ENCODE assay signal across 9 cellular contexts in genomic region chr11:134332189-134332631, GRCh38. TPM values are rescaled to one million over a fixed set of nuclear protein-coding genes. Genes with fewer than 3 reads are reported as not detected.
DNase-seq lines count a peak whose midpoint lies in the region; ATAC-seq and TF ChIP-seq lines count a peak whose summit lies in the region.
"Had no signal": no experiment of that assay in that cellular context is flagged by ENCODE, and none has a peak within 500 bp of the region (broad histone marks: within the 10 kb centered on the region; RNA-seq: fewer than 3 reads in every experiment).

No MANE protein-coding gene starts in this region.

- H3K27me3 ChIP-seq in heart right ventricle: peaks cover 0 to 45% (median 35%) of the 10 kb centered on the region in 7 donors

- peak; percentile 27 to 37 for DNase-seq in activated CD4-positive, alpha-beta T cell treated with anti-CD3 and anti-CD28 coated beads, Interleukin-2, amount 50 U/mL, for 48 hours
- DNase-seq in heart right ventricle (no peak), retinal pigment epithelial cell (ENCODE audit: low read depth) (no peak), H4 (ENCODE audit: low spot score) (no peak), NCI-H1694 (lab: John Stamatoyannopoulos, UW) (no peak)

- H3K4me1 ChIP-seq in heart right ventricle: peaks cover 5 to 21% (median 14%) of the 10 kb centered on the region in 9 donors
- H3K4me1 ChIP-seq: SJSA1 had no signal

- H3K9me3 ChIP-seq in heart right ventricle: no peaks in the 10 kb centered on the region
- H3K9me3 ChIP-seq: SJSA1 had no signal

- no peak for TF ChIP-seq CTCF in heart right ventricle (IDR thresholded peaks at IDR 0.05)
- TF ChIP-seq CTCF in retinal pigment epithelial cell (conservative IDR thresholded peaks at IDR 0.05; ENCODE audit: low read depth, low read length): peak; percentile 21

- peak overlapping the region; percentile 18 to 61 (median 50) for H3K4me3 ChIP-seq in heart right ventricle
- peak overlapping the region; percentile 66 for H3K4me3 ChIP-seq in retinal pigment epithelial cell (ENCODE audit: low read length)
- H3K4me3 ChIP-seq: SJSA1 had no signal

- H3K36me3 ChIP-seq in heart right ventricle: no peaks in the 10 kb centered on the region
- H3K36me3 ChIP-seq: SJSA1 had no signal

- peak; percentile 10 for ATAC-seq in GM18519 (IDR thresholded peaks at IDR 0.05; ENCODE audit: low FRiP score, unreplicated experiment)
- peak; percentile 14 for ATAC-seq in HG02870 (IDR thresholded peaks at IDR 0.05; ENCODE audit: unreplicated experiment)
- ATAC-seq in heart right ventricle: peak in 6 of 8 donors; percentile 13 to 61 (median 18)
- no peak for ATAC-seq in HG03108 (IDR thresholded peaks at IDR 0.05; ENCODE audit: unreplicated experiment)

- intact Hi-C loops in heart right ventricle (cut with DNase I): no loop called here

- H3K27ac ChIP-seq in heart right ventricle: no peak overlapping the region
- H3K27ac ChIP-seq: SJSA1 had no signal

- 1 to 2% methylated on average over 40 of the region's 40 CpGs for WGBS in heart right ventricle, 2 donors

RNA-seq across cellular contexts. Expression of gene GLB1L2, which starts 0.4 kb away (rescaled TPM):
- total RNA-seq in heart right ventricle: under 1 TPM; 0.11 to 0.72 (median 0.31) TPM
- under 1 TPM; 0.22 to 0.29 TPM for polyA plus RNA-seq in heart right ventricle
- 17.0 and 22.5 TPM in 2 replicates for total RNA-seq in H4 (2014; rRNA removed; shearing (Covaris generic))
- total RNA-seq: SJSA1 had no signal

RNA-seq across cellular contexts. Expression of gene GLB1L3, which starts 56.0 kb away (rescaled TPM):
- not detected for total RNA-seq in heart right ventricle
- not detected for polyA plus RNA-seq in heart right ventricle
- total RNA-seq in H4 (2014; rRNA removed; shearing (Covaris generic)): 1.6 and 1.7 TPM in 2 replicates
- total RNA-seq: SJSA1 had no signal

Comparison
In these comparisons a context has a peak if more than half of its experiments do, and no peak if none do; other contexts are left out.
1. DNase-seq: peak in activated CD4-positive, alpha-beta T cell treated with anti-CD3 and anti-CD28 coated beads, Interleukin-2, amount 50 U/mL, for 48 hours (2 of 2); none in heart right ventricle (0 of 2), retinal pigment epithelial cell (single experiment), H4 (single experiment) and NCI-H1694 (single experiment).
2. RNA of gene GLB1L2, which starts 0.4 kb away (total RNA-seq): 17.0 to 22.5 TPM in H4; 0.11 to 0.72 TPM in heart right ventricle; every median in the first group is over 10 times any median in the second.